9 cellular contexts compared by ENCODE assay signal in the genomic region with DNA sequence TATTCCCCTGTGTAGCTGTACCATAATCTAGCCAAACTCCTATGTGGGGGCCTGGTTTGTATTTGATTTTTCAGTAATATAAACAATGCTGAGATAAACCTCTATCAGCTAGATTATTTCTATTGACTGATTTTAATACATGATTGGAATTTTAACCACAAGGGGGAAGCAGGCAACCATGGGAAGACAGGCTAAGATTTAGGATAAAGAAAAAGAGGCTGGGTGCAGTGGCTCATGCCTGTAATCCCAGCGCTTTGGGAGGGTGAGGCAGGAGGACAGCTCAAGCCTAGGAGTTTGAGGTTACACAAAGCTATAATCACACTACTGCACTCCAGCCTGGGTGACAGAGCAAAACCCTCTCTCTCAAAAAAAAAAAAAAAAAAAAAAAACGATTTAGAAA. TPM values are rescaled to one million over a fixed set of nuclear protein-coding genes. Genes with fewer than 3 reads are reported as not detected.
A peak's percentile ranks its signal among the peaks of the same experiment; 100 is the strongest.
DNase-seq lines count a peak whose midpoint lies in the region; ATAC-seq and TF ChIP-seq lines count a peak whose summit lies in the region.
"Had no signal": no experiment of that assay in that cellular context is flagged by ENCODE, and none has a peak within 500 bp of the region (broad histone marks: within the 10 kb centered on the region; RNA-seq: fewer than 3 reads in every experiment).

No MANE protein-coding gene starts in this region.

- 28% methylated on average over 2 of the region's 2 CpGs for WGBS in mammary epithelial cell (ENCODE audit: low coverage, missing lambda C conversion rate)

- H3K4me1 ChIP-seq in mammary epithelial cell (ENCODE audit: insufficient read depth, low read length): no peaks in the 10 kb centered on the region

- in situ Hi-C loops in mammary epithelial cell (cut with MboI; ENCODE audit: low sequenced_read_pairs in 2 of 2): no loop called here

- H3K36me3 ChIP-seq in mammary epithelial cell (ENCODE audit: insufficient read depth, low read length): no peaks in the 10 kb centered on the region

- H3K79me2 ChIP-seq in mammary epithelial cell (ENCODE audit: insufficient read depth, low read length): no peaks in the 10 kb centered on the region

- peak; percentile 50 for DNase-seq in Ammon's horn (ENCODE audit: low spot score)
- peak; percentile 29 to 46 for DNase-seq in Kasumi-1 (lab: John Stamatoyannopoulos, UW)
- peak; percentile 36 for DNase-seq in mammary epithelial cell
- DNase-seq in lung microvascular endothelial cell (ENCODE audit: low read depth in 2 of 2): peak; percentile 65 to 68
- no peak for DNase-seq in posterior cingulate gyrus
- no peak for DNase-seq in stimulated activated CD4-positive, alpha-beta T cell treated with anti-CD3 and anti-CD28 coated beads, Interleukin-1b, Interleukin-23, amount 100 ng/mL, for 48 hours
- DNase-seq in stimulated activated naive CD4-positive, alpha-beta T cell (lab: John Stamatoyannopoulos, UW): no peak

- no peak overlapping the region for H3K4me3 ChIP-seq in mammary epithelial cell (replicated peaks in 1 of 3; ENCODE audit: insufficient read depth in 1 of 3, low read depth in 2 of 3, low read length in 3 of 3)

- H3K27ac ChIP-seq in mammary epithelial cell (ENCODE audit: insufficient read depth, low read depth, low read length): no peak overlapping the region

- ATAC-seq in HG02981 (IDR thresholded peaks at IDR 0.05; ENCODE audit: unreplicated experiment): no peak

- intact Hi-C loops in mammary epithelial cell (cut with micrococcal nuclease) (loop anchor here (1.0 to 10.0 kb wide), 7 partner anchors 39 to 437 kb away; a partner anchor contains a TSS), posterior cingulate gyrus (cut with DNase I) (loop anchor here (5.0 kb wide), 2 partner anchors 115 to 165 kb away; no protein-coding TSS in a partner anchor)

- no peak overlapping the region for H2AFZ ChIP-seq in mammary epithelial cell (ENCODE audit: low read depth, low read length)

- no peak overlapping the region for H3K9ac ChIP-seq in mammary epithelial cell (ENCODE audit: insufficient read depth, low read length)

- peak; percentile 29 to 63 for TF ChIP-seq CTCF in mammary epithelial cell (conservative IDR thresholded peaks at IDR 0.05 in 1 of 2, IDR thresholded peaks at IDR 0.05 in 1 of 2; ENCODE audit: extremely low read depth in 1 of 2, insufficient read depth in 1 of 2, low read depth in 1 of 2, low read length in 2 of 2)

- dilution Hi-C loops in mammary epithelial cell (cut with HindIII; ENCODE audit: low sequenced_read_pairs): loop anchor here (5.0 kb wide), 1 partner anchor 35 kb away; no protein-coding TSS in a partner anchor

- CTCF ChIA-PET in mammary epithelial cell (lab: Charles Lee; ENCODE audit: low non-redundant PET): interaction anchor here (0.6 to 1.0 kb wide), 5 partner anchors 49 to 314 kb away, joined by 5 to 30 read pairs (median 10); no protein-coding TSS in a partner anchor

- no TSS peak for BruUV-seq in mammary epithelial cell (replicated peaks; lab: Mats Ljungman, UMichigan)

- H3K27me3 ChIP-seq in mammary epithelial cell (ENCODE audit: insufficient read depth, low read length): no peaks in the 10 kb centered on the region

- no peaks in the 10 kb centered on the region for H4K20me1 ChIP-seq in mammary epithelial cell (ENCODE audit: insufficient read depth, low read length)

- no peaks in the 10 kb centered on the region for H3K9me3 ChIP-seq in mammary epithelial cell (replicated peaks; ENCODE audit: insufficient read depth, low read length)

- H3K4me2 ChIP-seq in mammary epithelial cell (ENCODE audit: insufficient read depth, low read depth, low read length): no peak overlapping the region

RNA-seq across cellular contexts. Expression of a gene that starts 18.1 kb away (rescaled TPM):
- total RNA-seq in mammary epithelial cell: 1 to 10 TPM in 1 of 2 donors, not detected in 1; 2.7 TPM
- 2.5 TPM for polyA plus RNA-seq in mammary epithelial cell
- not detected for polyA minus RNA-seq in mammary epithelial cell
- 5.0 and 6.3 TPM in 2 replicates for total RNA-seq in lung microvascular endothelial cell
- total RNA-seq: T-helper 2 cell treated with Interferon-gamma antibody and Interleukin-4, amounts not matched to agents 100 ng/mL and 5 ng/mL, for 36 hours had no signal

Comparison
In these comparisons a context has a peak if more than half of its experiments do, and no peak if none do; other contexts are left out.
1. DNase-seq: peak in Ammon's horn (single experiment), Kasumi-1 (2 of 2), mammary epithelial cell (single experiment) and lung microvascular endothelial cell (2 of 2); none in posterior cingulate gyrus (0 of 10), stimulated activated CD4-positive, alpha-beta T cell treated with anti-CD3 and anti-CD28 coated beads, Interleukin-1b, Interleukin-23, amount 100 ng/mL, for 48 hours (single experiment) and stimulated activated naive CD4-positive, alpha-beta T cell (0 of 6).